1 cellular context compared by ENCODE assay signal in the genomic region with DNA sequence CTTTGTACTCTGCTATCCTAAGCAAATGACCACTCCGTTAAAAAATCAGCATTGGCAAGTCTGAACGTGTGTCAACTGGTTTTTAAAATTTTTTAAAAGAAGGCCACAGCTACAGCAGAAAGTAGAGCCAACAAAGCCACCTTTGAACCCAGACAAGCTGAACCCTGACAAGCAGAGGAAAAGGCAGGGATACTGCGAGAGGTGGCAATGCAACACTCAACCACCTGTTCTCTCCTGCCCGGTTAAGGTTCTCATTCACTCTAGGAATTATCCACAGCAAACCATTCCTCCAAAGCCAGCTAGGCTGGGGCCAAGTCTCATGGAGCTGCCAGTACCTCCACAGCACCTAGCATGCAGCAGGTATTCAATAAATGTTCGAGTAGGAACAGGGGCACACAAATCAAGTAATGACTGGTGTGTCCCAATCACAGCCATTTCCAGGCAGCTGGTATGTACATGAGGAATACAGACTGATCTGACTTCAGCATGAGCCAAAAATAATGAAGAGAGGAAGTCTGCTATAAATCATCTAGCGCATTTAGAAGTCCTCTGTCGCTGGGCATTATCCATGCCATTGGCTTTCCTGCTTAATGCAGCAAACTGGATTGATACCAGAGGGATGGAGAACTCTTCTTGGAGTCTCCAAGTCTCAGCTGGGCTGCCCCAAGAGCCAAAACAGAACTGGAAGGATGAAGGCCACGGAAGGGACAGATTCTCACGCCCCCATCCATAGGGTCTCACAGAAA.
TF ChIP-seq lines count a peak whose summit lies in the region.

No MANE protein-coding gene starts in this region.

TF ChIP-seq in HepG2, 621 proteins besides CTCF, POLR2A, EP300 and RAD21:
- TF ChIP-seq, protein P1, sequence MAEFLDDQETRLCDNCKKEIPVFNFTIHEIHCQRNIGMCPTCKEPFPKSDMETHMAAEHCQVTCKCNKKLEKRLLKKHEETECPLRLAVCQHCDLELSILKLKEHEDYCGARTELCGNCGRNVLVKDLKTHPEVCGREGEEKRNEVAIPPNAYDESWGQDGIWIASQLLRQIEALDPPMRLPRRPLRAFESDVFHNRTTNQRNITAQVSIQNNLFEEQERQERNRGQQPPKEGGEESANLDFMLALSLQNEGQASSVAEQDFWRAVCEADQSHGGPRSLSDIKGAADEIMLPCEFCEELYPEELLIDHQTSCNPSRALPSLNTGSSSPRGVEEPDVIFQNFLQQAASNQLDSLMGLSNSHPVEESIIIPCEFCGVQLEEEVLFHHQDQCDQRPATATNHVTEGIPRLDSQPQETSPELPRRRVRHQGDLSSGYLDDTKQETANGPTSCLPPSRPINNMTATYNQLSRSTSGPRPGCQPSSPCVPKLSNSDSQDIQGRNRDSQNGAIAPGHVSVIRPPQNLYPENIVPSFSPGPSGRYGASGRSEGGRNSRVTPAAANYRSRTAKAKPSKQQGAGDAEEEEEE (CRISPR knock-in tag; IDR thresholded peaks at IDR 0.05; ENCODE audit: borderline replicate concordance), result no peak
- TF ChIP-seq, protein P2, sequence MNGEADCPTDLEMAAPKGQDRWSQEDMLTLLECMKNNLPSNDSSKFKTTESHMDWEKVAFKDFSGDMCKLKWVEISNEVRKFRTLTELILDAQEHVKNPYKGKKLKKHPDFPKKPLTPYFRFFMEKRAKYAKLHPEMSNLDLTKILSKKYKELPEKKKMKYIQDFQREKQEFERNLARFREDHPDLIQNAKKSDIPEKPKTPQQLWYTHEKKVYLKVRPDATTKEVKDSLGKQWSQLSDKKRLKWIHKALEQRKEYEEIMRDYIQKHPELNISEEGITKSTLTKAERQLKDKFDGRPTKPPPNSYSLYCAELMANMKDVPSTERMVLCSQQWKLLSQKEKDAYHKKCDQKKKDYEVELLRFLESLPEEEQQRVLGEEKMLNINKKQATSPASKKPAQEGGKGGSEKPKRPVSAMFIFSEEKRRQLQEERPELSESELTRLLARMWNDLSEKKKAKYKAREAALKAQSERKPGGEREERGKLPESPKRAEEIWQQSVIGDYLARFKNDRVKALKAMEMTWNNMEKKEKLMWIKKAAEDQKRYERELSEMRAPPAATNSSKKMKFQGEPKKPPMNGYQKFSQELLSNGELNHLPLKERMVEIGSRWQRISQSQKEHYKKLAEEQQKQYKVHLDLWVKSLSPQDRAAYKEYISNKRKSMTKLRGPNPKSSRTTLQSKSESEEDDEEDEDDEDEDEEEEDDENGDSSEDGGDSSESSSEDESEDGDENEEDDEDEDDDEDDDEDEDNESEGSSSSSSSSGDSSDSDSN (CRISPR knock-in tag; IDR thresholded peaks at IDR 0.05), result no peak
- TF ChIP-seq ZNF569 (CRISPR knock-in tag; IDR thresholded peaks at IDR 0.05; ENCODE audit: borderline replicate concordance), result no peak
TF ChIP-seq in HepG2: peak in this region for 0.
